In the genomic region with DNA sequence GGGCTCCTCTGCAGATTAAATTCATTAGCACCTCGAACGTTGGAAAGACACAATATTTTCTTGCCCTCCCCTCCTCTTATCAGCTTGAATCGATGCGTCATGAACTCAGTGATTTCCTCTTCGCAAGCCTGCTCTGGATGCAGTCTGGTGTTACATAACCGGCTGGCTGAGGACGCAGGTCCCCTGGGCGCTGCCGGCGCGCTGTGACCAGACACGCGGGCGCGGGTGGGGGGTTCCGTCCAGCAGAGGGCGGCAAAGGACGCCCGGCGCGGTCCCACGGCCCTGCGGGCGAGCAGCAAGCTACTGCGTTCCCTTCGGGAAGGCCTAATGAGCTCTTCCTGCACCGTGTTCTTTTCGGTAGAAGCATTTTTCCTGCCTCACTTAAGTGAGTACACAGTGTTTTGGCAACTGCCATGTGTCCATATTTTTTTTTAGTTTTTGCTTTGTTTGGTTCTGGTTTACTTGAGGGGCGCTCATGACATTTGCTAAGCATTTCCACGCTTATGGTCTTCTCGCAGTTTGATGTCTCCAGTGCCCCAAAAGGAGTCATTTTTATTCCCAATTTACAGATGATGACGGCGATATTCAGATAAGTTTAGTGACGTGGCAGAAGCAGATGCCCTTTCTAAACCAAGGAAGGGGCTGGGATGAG, we compare ENCODE assay signal across 8 cellular contexts.
DNase-seq lines count a peak whose midpoint lies in the region; ATAC-seq lines count a peak whose summit lies in the region.

No MANE protein-coding gene starts in this region.

- peak; percentile 92 for DNase-seq in Ammon's horn (ENCODE audit: low spot score)
- DNase-seq in GM19238 (ENCODE audit: insufficient read length, low spot score) = peak; percentile 78
- peak; percentile 59 for DNase-seq in NCI-H460 (ENCODE audit: extremely low read depth, low read depth)
- peak; percentile 85 for DNase-seq in activated CD4-positive, alpha-beta T cell treated with anti-CD3 and anti-CD28 coated beads for 48 hours
- DNase-seq in left lobe of liver (ENCODE audit: low spot score) = peak; percentile 94
- DNase-seq in stimulated activated CD4-positive, alpha-beta T cell treated with anti-CD3 and anti-CD28 coated beads, Interleukin-2, amount 100 ng/mL, for 48 hours = peak; percentile 82 to 86

- ATAC-seq in HG03354 (IDR thresholded peaks at IDR 0.05; ENCODE audit: poor library complexity, severe bottlenecking, unreplicated experiment) (peak; percentile 95), left lobe of liver (peak; percentile 100)

- peak overlapping the region; percentile 78 for H3K27ac ChIP-seq in cingulate gyrus (ENCODE audit: low read depth, low read length)

Comparison
In these comparisons a context has a peak if more than half of its experiments do, and no peak if none do; other contexts are left out.
1. Peak in every context shown above with its lines: DNase-seq, ATAC-seq and H3K27ac ChIP-seq.